8 cellular contexts compared by ENCODE assay signal in the genomic region with DNA sequence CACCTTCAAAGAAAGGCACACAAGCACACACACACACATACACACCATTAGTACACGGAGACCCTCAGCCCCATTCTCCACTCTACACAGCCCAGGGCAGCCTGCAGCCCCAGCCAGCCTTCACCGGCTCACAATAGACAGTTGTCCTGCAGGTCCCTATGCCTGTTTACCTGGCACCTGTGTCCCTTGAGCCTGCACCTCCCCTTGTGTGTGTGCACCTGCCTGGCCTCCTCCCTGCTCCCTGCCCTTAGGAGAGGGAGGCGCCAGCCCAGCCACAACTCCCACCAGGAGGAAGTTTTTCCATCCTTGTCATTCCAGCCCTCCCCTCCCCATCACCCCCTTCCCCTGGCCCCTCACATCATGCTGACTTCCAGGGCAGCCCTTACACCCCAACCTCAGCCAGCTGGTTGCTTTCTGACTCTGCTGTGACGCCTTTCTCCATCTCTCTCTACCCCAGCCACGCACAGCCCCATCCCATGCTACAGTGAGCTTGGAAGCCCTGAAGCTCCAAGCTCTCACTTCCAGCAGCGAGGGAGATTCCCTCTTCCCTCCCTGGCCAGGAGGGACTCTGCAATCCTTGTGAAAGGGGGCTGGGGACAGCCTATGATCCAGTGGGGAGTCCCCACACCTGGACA. TPM values are rescaled to one million over a fixed set of nuclear protein-coding genes. Genes with fewer than 3 reads are reported as not detected.
DNase-seq lines count a peak whose midpoint lies in the region; ATAC-seq, FAIRE-seq and TF ChIP-seq lines count a peak whose summit lies in the region.

No MANE protein-coding gene starts in this region.

- H3K4me3 Mint-ChIP-seq in Caco-2 (ENCODE audit: unreplicated experiment) (peak overlapping the region; percentile 100), osteocyte (ENCODE audit: unreplicated experiment) (peak overlapping the region; percentile 97)

- H3K27me3 Mint-ChIP-seq in Caco-2 (ENCODE audit: insufficient read depth, unreplicated experiment) (no peaks in the 10 kb centered on the region), osteocyte (ENCODE audit: unreplicated experiment) (no peaks in the 10 kb centered on the region)

- H3K4me1 Mint-ChIP-seq in Caco-2 (ENCODE audit: low read depth, unreplicated experiment) (peaks cover 34% of the 10 kb centered on the region), osteocyte (ENCODE audit: unreplicated experiment) (peaks cover 78% of the 10 kb centered on the region)

- no peak for FAIRE-seq in D721Med (lab: Jason Lieb, UNC)

- no peaks in the 10 kb centered on the region for H3K27me3 ChIP-seq in Caco-2 (replicated peaks; ENCODE audit: control insufficient read depth, insufficient read depth, low read length)

- H3K9me3 ChIP-seq in Caco-2, result no peaks in the 10 kb centered on the region

- no peak for TF ChIP-seq CTCF in Caco-2 (IDR thresholded peaks at IDR 0.05; ENCODE audit: insufficient read depth in 1 of 2, low read depth in 1 of 2, low read length in 1 of 2, severe bottlenecking in 1 of 2, unreplicated experiment in 1 of 2)
- TF ChIP-seq CTCF in coronary artery (IDR thresholded peaks at IDR 0.05), result no peak
- TF ChIP-seq CTCF in osteocyte (IDR thresholded peaks at IDR 0.05), result no peak
- no peak for TF ChIP-seq CTCF in D721Med (IDR thresholded peaks at IDR 0.05; ENCODE audit: insufficient read depth, missing control alignments)

- peak overlapping the region; percentile 97 for H3K27ac Mint-ChIP-seq in Caco-2 (ENCODE audit: unreplicated experiment)
- H3K27ac Mint-ChIP-seq in osteocyte (ENCODE audit: unreplicated experiment), result peak overlapping the region; percentile 95

- intact Hi-C loops in Caco-2 (cut with micrococcal nuclease; ENCODE audit: unreplicated experiment), result loop anchor here (1.0 kb wide), 2 partner anchors 116 to 147 kb away; no protein-coding TSS in a partner anchor

- BruUV-seq in Caco-2 (replicated peaks; lab: Mats Ljungman, UMichigan), result no TSS peak

- H3K27ac ChIP-seq in coronary artery, result peak overlapping the region; percentile 89 to 100

- H3K4me1 ChIP-seq in Caco-2, result peaks cover 51% of the 10 kb centered on the region

- H3K4me3 ChIP-seq in Caco-2 (ENCODE audit: low read depth, low read length) (no peak overlapping the region), coronary artery (peak overlapping the region; percentile 99)

- H3K36me3 Mint-ChIP-seq in Caco-2 (ENCODE audit: insufficient read depth, unreplicated experiment), result peaks cover 67% of the 10 kb centered on the region
- no peaks in the 10 kb centered on the region for H3K36me3 Mint-ChIP-seq in osteocyte (ENCODE audit: unreplicated experiment)

- CTCF ChIA-PET in Caco-2 (lab: Charles Lee), result interaction anchor here (0.6 to 4.5 kb wide), 20 partner anchors 11 to 595 kb away, joined by 3 to 79 read pairs (median 13); partner anchors contain the start of gene EEF1G

- POLR2A ChIA-PET in Caco-2 (lab: Charles Lee), result interaction anchor here (1.0 to 1.5 kb wide), 3 partner anchors 32 to 49 kb away, joined by 3 to 5 read pairs (median 4); partner anchors contain the start of genes EEF1G and TUT1

- H3K9me3 Mint-ChIP-seq in Caco-2 (ENCODE audit: unreplicated experiment) (no peaks in the 10 kb centered on the region), osteocyte (ENCODE audit: unreplicated experiment) (no peaks in the 10 kb centered on the region)

- DNase-seq in Caco-2, result no peak
- peak; percentile 24 for DNase-seq in NCI-H2029 (lab: John Stamatoyannopoulos, UW)
- no peak for DNase-seq in coronary artery (ENCODE audit: low spot score)
- DNase-seq in osteocyte (ENCODE audit: extremely low spot score, unreplicated experiment), result no peak
- DNase-seq in SKM-1 (lab: John Stamatoyannopoulos, UW; ENCODE audit: unreplicated experiment), result no peak
- DNase-seq in D721Med (ENCODE audit: insufficient read length, low spot score), result no peak
- DNase-seq in HUDEP-2 (lab: John Stamatoyannopoulos, UW; ENCODE audit: unreplicated experiment in 76 of 76), result no peak

- no peak for ATAC-seq in GM18519 (IDR thresholded peaks at IDR 0.05; ENCODE audit: low FRiP score, unreplicated experiment)

- H3K36me3 ChIP-seq in Caco-2 (ENCODE audit: control insufficient read depth, insufficient read depth, low read length), result peaks cover 2% of the 10 kb centered on the region

RNA-seq across cellular contexts. Expression of gene AHNAK, which starts 4.4 kb away (rescaled TPM):
- 312 and 324 TPM in 2 replicates for total RNA-seq in Caco-2 (2022)
- total RNA-seq in osteocyte, result 462 and 503 TPM in 2 replicates

RNA-seq across cellular contexts. Expression of gene EEF1G, which starts 31.5 kb away (rescaled TPM):
- total RNA-seq in Caco-2 (2022) (2,004 and 2,035 TPM in 2 replicates), osteocyte (1,404 TPM in 2 replicates)

RNA-seq across cellular contexts. Expression of gene TUT1, which starts 49.1 kb away (rescaled TPM):
- total RNA-seq in Caco-2 (2022) (27.2 and 30.2 TPM in 2 replicates), osteocyte (12.7 and 15.6 TPM in 2 replicates)

RNA-seq across cellular contexts. Expression of gene MTA2, which starts 59.4 kb away (rescaled TPM):
- total RNA-seq in Caco-2 (2022) (134 and 135 TPM in 2 replicates), osteocyte (91.6 and 107 TPM in 2 replicates)
